Comparison of ENCODE assay signal across 23 cellular contexts in the genomic region with DNA sequence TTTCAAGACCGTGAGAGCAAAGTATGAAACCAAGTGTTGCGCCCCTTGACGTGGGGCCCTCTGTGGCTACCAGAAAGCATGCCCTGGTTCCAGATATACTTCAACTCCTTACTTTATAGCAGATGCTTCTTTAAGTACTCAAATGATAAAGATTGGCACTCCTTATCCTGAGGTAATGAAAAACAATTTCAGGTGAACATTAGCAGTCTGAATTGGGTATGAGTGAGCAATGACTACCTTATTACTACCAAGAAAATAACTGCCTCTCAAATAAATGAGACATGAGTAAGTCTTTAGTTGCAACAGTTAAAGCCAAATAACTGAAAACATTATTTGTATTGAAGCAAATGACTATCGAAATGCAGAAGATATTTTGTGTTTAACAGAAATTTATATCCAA.
"Had no signal": no experiment of that assay in that cellular context is flagged by ENCODE, and none has a peak within 500 bp of the region (broad histone marks: within the 10 kb centered on the region; RNA-seq: fewer than 3 reads in every experiment).

No MANE protein-coding gene starts in this region.

- FAIRE-seq: colon, islet of Langerhans, small intestine, urothelium cell line had no signal

- H3K27me3 ChIP-seq: dorsolateral prefrontal cortex, esophagus muscularis mucosa, heart right ventricle, right lobe of liver, testis, tibial artery had no signal

- H3K36me3 ChIP-seq: esophagus muscularis mucosa, heart right ventricle, lower lobe of right lung, right lobe of liver, tibial artery had no signal

- H3K9ac ChIP-seq: parathyroid adenoma had no signal

- H3K27ac ChIP-seq: dorsolateral prefrontal cortex, esophagus muscularis mucosa, heart right ventricle, lower lobe of right lung, parathyroid adenoma, right lobe of liver, testis, tibial artery had no signal

- DNase-seq: dorsolateral prefrontal cortex; effector CD4-positive, alpha-beta T cell; foreskin melanocyte; glutamatergic neuron; heart right ventricle; hippocampal formation; kidney glomerular epithelial cell; left ventricle myocardium superior; lower lobe of right lung; right lobe of liver; small intestine; stimulated activated CD4-positive, alpha-beta T cell treated with anti-CD3 and anti-CD28 coated beads, Interleukin-15, amount 100 ng/mL, for 24 hours; stimulated activated CD4-positive, alpha-beta T cell treated with anti-CD3 and anti-CD28 coated beads, Interleukin-2, amount 100 ng/mL, for 48 hours; stimulated activated naive CD4-positive, alpha-beta T cell; substantia nigra; testis; tibial artery had no signal

- H3K4me3 ChIP-seq: dorsolateral prefrontal cortex, esophagus muscularis mucosa, heart right ventricle, lower lobe of right lung, right lobe of liver, testis, tibial artery had no signal

- H2AFZ ChIP-seq: parathyroid adenoma had no signal

- H3K79me2 ChIP-seq: parathyroid adenoma had no signal

- H3K9me3 ChIP-seq: esophagus muscularis mucosa, lower lobe of right lung, right lobe of liver, testis, tibial artery had no signal

- ATAC-seq: heart right ventricle; left ventricle myocardium superior; lower lobe of right lung; natural killer cell treated with Interleukin-12 subunit alpha and Interleukin-12 subunit beta and Interleukin-15 and Interleukin-18, amount 100 ng/mL, for 72 hours; right lobe of liver had no signal

- H3K4me1 ChIP-seq: esophagus muscularis mucosa, heart right ventricle, lower lobe of right lung, parathyroid adenoma, right lobe of liver, testis, tibial artery had no signal
